In the genomic region with DNA sequence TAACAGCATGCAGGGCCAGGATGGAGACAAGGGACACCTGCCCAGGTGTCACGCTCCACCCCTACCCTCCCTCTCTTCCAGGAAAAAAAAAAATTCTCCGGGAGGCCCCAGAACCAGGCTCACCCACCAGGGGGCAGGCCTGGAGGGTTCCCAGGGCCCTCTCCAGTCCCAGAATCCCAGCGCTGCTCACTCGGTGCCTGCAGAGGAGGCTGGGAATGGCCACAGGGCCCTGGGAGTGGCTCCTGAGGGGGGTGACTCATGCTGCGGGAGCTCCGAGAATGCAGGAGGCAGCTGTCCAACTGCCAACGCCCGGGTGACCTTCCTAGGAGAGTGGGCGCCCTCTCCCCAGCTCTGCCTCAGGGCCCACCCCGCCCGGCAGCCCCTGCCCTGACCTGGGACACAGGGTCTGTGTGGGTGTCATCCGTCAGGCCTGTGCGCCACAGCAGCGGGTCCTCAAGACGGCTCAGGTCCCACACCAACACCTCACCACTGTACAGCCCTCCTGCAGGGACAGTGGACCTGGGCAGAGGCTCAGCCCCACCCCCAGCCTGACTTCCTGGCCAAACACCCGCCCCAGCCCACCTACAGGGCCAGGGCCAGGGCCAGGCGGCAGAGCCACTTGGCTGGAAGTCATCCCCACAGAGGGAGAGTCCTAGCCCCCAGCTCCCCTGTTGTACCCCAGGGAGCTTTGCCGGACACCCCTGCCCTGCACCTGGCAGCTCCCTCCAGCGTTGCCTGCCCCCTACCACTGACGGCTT, we compare ENCODE assay signal across 1 cellular context.
TF ChIP-seq lines count a peak whose summit lies in the region.

No MANE protein-coding gene starts in this region.

TF ChIP-seq in HEK293, 187 proteins besides CTCF, POLR2A, EP300 and RAD21 (continued from another document and continues in another):
- TF ChIP-seq, protein P1, sequence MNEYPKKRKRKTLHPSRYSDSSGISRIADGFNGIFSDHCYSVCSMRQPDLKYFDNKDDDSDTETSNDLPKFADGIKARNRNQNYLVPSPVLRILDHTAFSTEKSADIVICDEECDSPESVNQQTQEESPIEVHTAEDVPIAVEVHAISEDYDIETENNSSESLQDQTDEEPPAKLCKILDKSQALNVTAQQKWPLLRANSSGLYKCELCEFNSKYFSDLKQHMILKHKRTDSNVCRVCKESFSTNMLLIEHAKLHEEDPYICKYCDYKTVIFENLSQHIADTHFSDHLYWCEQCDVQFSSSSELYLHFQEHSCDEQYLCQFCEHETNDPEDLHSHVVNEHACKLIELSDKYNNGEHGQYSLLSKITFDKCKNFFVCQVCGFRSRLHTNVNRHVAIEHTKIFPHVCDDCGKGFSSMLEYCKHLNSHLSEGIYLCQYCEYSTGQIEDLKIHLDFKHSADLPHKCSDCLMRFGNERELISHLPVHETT (tag by site-specific recombination; IDR thresholded peaks at IDR 0.05), result 0 out of 2 replicates have a peak, but pooled peaks have one; percentile 31
- TF ChIP-seq ZNF626 (tag by site-specific recombination; IDR thresholded peaks at IDR 0.05) (no peak), ZNF610 (tag by site-specific recombination; IDR thresholded peaks at IDR 0.05; ENCODE audit: borderline replicate concordance) (no peak), ZNF623 (tag by site-specific recombination; IDR thresholded peaks at IDR 0.05) (0 out of 2 replicates have a peak, but pooled peaks have one; percentile 48), ZNF341 (tag by site-specific recombination; IDR thresholded peaks at IDR 0.05; ENCODE audit: low read depth) (0 out of 2 replicates have a peak, but pooled peaks have one; percentile 25), ZNF530 (tag by site-specific recombination; IDR thresholded peaks at IDR 0.05; ENCODE audit: low read depth) (no peak), ZNF239 (tag by site-specific recombination; IDR thresholded peaks at IDR 0.05) (no peak), ZNF366 (tag by site-specific recombination; conservative IDR thresholded peaks at IDR 0.05) (no peak), ZNF830 (tag by site-specific recombination; IDR thresholded peaks at IDR 0.05; ENCODE audit: low read depth) (no peak), ZNF324 (tag by site-specific recombination; IDR thresholded peaks at IDR 0.05) (0 out of 2 replicates have a peak, but pooled peaks have one; percentile 18), ZNF791 (tag by site-specific recombination; IDR thresholded peaks at IDR 0.05) (no peak), SP7 (tag by site-specific recombination; IDR thresholded peaks at IDR 0.05) (peak; percentile 69), ZNF433 (tag by site-specific recombination; IDR thresholded peaks at IDR 0.05; ENCODE audit: low read depth) (no peak), MEIS1 (CRISPR knock-in tag; IDR thresholded peaks at IDR 0.05; ENCODE audit: borderline replicate concordance) (no peak), KLF16 (tag by site-specific recombination; IDR thresholded peaks at IDR 0.05) (peak; percentile 49), ZEB2 (tag by site-specific recombination; IDR thresholded peaks at IDR 0.05) (peak; percentile 76), ZNF585B (tag by site-specific recombination; IDR thresholded peaks at IDR 0.05) (no peak), ZNF133 (tag by site-specific recombination; IDR thresholded peaks at IDR 0.05) (no peak), WT1 (tag by site-specific recombination; IDR thresholded peaks at IDR 0.05) (peak; percentile 53; the same call in 1 of the 2 replicates), ZNF514 (tag by site-specific recombination; IDR thresholded peaks at IDR 0.05) (no peak), ZNF302 (tag by site-specific recombination; IDR thresholded peaks at IDR 0.05; ENCODE audit: low read depth) (no peak), ZFHX2 (tag by site-specific recombination; conservative IDR thresholded peaks at IDR 0.05) (peak; percentile 95), ZNF416 (tag by site-specific recombination; IDR thresholded peaks at IDR 0.05) (no peak), ZNF266 (tag by site-specific recombination; IDR thresholded peaks at IDR 0.05; ENCODE audit: low read depth) (no peak), ZNF214 (tag by site-specific recombination; IDR thresholded peaks at IDR 0.05; ENCODE audit: borderline replicate concordance) (no peak), IKZF3 (tag by site-specific recombination; IDR thresholded peaks at IDR 0.05) (peak; percentile 87), ZNF549 (tag by site-specific recombination; IDR thresholded peaks at IDR 0.05) (no peak), OSR2 (tag by site-specific recombination; IDR thresholded peaks at IDR 0.05) (0 out of 2 replicates have a peak, but pooled peaks have one; percentile 10), TRIM28 (IDR thresholded peaks at IDR 0.05; ENCODE audit: borderline replicate concordance, low read length) (no peak), ZNF175 (tag by site-specific recombination; IDR thresholded peaks at IDR 0.05) (no peak), ZNF560 (tag by site-specific recombination; IDR thresholded peaks at IDR 0.05; ENCODE audit: borderline replicate concordance) (no peak), ZNF121 (tag by site-specific recombination; IDR thresholded peaks at IDR 0.05) (no peak), ZNF223 (tag by site-specific recombination; IDR thresholded peaks at IDR 0.05) (no peak), ZNF48 (tag by site-specific recombination; IDR thresholded peaks at IDR 0.05) (no peak), ZBTB21 (tag by site-specific recombination; IDR thresholded peaks at IDR 0.05) (no peak), ZBTB48 (tag by site-specific recombination; IDR thresholded peaks at IDR 0.05) (peak; percentile 49; the same call in 1 of the 2 replicates), ZNF112 (tag by site-specific recombination; IDR thresholded peaks at IDR 0.05) (no peak), ZNF37A (tag by site-specific recombination; IDR thresholded peaks at IDR 0.05) (no peak), HOXC10 (CRISPR knock-in tag; IDR thresholded peaks at IDR 0.05) (no peak), GLI4 (tag by site-specific recombination; IDR thresholded peaks at IDR 0.05) (no peak), OVOL3 (tag by site-specific recombination; IDR thresholded peaks at IDR 0.05) (no peak), ZFP41 (tag by site-specific recombination; IDR thresholded peaks at IDR 0.05; ENCODE audit: borderline replicate concordance) (no peak), ZNF837 (tag by site-specific recombination; IDR thresholded peaks at IDR 0.05) (no peak), GFI1B (tag by site-specific recombination; IDR thresholded peaks at IDR 0.05) (no peak), GLIS2 (tag by site-specific recombination; IDR thresholded peaks at IDR 0.05) (peak; percentile 82), ZNF10 (tag by site-specific recombination; IDR thresholded peaks at IDR 0.05) (no peak), ZBTB17 (tag by site-specific recombination; IDR thresholded peaks at IDR 0.05) (peak; percentile 45), ZBTB20 (tag by site-specific recombination; IDR thresholded peaks at IDR 0.05) (peak; percentile 74; the same call in 1 of the 2 replicates), ZNF629 (tag by site-specific recombination; IDR thresholded peaks at IDR 0.05) (peak; percentile 74), ZSCAN30 (tag by site-specific recombination; IDR thresholded peaks at IDR 0.05) (peak; percentile 62)
- TF ChIP-seq, protein P2, sequence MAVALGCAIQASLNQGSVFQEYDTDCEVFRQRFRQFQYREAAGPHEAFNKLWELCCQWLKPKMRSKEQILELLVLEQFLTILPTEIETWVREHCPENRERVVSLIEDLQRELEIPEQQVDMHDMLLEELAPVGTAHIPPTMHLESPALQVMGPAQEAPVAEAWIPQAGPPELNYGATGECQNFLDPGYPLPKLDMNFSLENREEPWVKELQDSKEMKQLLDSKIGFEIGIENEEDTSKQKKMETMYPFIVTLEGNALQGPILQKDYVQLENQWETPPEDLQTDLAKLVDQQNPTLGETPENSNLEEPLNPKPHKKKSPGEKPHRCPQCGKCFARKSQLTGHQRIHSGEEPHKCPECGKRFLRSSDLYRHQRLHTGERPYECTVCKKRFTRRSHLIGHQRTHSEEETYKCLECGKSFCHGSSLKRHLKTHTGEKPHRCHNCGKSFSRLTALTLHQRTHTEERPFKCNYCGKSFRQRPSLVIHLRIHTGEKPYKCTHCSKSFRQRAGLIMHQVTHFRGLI (tag by site-specific recombination; IDR thresholded peaks at IDR 0.05), result no peak
- TF ChIP-seq, protein P3, sequence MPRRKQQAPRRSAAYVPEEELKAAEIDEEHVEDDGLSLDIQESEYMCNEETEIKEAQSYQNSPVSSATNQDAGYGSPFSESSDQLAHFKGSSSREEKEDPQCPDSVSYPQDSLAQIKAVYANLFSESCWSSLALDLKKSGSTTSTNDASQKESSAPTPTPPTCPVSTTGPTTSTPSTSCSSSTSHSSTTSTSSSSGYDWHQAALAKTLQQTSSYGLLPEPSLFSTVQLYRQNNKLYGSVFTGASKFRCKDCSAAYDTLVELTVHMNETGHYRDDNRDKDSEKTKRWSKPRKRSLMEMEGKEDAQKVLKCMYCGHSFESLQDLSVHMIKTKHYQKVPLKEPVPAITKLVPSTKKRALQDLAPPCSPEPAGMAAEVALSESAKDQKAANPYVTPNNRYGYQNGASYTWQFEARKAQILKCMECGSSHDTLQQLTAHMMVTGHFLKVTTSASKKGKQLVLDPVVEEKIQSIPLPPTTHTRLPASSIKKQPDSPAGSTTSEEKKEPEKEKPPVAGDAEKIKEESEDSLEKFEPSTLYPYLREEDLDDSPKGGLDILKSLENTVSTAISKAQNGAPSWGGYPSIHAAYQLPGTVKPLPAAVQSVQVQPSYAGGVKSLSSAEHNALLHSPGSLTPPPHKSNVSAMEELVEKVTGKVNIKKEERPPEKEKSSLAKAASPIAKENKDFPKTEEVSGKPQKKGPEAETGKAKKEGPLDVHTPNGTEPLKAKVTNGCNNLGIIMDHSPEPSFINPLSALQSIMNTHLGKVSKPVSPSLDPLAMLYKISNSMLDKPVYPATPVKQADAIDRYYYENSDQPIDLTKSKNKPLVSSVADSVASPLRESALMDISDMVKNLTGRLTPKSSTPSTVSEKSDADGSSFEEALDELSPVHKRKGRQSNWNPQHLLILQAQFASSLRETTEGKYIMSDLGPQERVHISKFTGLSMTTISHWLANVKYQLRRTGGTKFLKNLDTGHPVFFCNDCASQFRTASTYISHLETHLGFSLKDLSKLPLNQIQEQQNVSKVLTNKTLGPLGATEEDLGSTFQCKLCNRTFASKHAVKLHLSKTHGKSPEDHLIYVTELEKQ (tag by site-specific recombination; IDR thresholded peaks at IDR 0.05; ENCODE audit: borderline replicate concordance), result no peak
- TF ChIP-seq, protein P4, sequence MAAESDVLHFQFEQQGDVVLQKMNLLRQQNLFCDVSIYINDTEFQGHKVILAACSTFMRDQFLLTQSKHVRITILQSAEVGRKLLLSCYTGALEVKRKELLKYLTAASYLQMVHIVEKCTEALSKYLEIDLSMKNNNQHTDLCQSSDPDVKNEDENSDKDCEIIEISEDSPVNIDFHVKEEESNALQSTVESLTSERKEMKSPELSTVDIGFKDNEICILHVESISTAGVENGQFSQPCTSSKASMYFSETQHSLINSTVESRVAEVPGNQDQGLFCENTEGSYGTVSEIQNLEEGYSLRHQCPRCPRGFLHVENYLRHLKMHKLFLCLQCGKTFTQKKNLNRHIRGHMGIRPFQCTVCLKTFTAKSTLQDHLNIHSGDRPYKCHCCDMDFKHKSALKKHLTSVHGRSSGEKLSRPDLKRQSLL (tag by site-specific recombination; IDR thresholded peaks at IDR 0.05), result 0 out of 2 replicates have a peak, but pooled peaks have one; percentile 12
- TF ChIP-seq, protein P5, sequence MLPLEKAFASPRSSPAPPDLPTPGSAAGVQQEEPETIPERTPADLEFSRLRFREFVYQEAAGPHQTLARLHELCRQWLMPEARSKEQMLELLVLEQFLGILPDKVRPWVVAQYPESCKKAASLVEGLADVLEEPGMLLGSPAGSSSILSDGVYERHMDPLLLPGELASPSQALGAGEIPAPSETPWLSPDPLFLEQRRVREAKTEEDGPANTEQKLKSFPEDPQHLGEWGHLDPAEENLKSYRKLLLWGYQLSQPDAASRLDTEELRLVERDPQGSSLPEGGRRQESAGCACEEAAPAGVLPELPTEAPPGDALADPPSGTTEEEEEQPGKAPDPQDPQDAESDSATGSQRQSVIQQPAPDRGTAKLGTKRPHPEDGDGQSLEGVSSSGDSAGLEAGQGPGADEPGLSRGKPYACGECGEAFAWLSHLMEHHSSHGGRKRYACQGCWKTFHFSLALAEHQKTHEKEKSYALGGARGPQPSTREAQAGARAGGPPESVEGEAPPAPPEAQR (tag by site-specific recombination; IDR thresholded peaks at IDR 0.05), result no peak
- TF ChIP-seq, protein P6, sequence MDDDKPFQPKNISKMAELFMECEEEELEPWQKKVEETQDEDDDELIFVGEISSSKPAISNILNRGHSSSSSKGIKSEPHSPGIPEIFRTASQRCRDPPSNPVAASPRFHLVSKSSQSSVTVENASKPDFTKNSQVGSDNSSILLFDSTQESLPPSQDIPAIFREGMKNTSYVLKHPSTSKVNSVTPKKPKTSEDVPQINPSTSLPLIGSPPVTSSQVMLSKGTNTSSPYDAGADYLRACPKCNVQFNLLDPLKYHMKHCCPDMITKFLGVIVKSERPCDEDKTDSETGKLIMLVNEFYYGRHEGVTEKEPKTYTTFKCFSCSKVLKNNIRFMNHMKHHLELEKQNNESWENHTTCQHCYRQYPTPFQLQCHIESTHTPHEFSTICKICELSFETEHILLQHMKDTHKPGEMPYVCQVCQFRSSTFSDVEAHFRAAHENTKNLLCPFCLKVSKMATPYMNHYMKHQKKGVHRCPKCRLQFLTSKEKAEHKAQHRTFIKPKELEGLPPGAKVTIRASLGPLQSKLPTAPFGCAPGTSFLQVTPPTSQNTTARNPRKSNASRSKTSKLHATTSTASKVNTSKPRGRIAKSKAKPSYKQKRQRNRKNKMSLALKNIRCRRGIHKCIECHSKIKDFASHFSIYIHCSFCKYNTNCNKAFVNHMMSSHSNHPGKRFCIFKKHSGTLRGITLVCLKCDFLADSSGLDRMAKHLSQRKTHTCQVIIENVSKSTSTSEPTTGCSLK (tag by site-specific recombination; IDR thresholded peaks at IDR 0.05), result no peak
- TF ChIP-seq, protein P7, sequence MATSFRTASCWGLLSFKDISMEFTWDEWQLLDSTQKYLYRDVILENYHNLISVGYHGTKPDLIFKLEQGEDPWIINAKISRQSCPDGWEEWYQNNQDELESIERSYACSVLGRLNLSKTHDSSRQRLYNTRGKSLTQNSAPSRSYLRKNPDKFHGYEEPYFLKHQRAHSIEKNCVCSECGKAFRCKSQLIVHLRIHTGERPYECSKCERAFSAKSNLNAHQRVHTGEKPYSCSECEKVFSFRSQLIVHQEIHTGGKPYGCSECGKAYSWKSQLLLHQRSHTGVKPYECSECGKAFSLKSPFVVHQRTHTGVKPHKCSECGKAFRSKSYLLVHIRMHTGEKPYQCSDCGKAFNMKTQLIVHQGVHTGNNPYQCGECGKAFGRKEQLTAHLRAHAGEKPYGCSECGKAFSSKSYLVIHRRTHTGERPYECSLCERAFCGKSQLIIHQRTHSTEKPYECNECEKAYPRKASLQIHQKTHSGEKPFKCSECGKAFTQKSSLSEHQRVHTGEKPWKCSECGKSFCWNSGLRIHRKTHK (tag by site-specific recombination; IDR thresholded peaks at IDR 0.05), result no peak
- TF ChIP-seq, protein P8, sequence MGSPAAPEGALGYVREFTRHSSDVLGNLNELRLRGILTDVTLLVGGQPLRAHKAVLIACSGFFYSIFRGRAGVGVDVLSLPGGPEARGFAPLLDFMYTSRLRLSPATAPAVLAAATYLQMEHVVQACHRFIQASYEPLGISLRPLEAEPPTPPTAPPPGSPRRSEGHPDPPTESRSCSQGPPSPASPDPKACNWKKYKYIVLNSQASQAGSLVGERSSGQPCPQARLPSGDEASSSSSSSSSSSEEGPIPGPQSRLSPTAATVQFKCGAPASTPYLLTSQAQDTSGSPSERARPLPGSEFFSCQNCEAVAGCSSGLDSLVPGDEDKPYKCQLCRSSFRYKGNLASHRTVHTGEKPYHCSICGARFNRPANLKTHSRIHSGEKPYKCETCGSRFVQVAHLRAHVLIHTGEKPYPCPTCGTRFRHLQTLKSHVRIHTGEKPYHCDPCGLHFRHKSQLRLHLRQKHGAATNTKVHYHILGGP (tag by site-specific recombination; IDR thresholded peaks at IDR 0.05), result no peak
